Comparison of ENCODE assay signal across 18 cellular contexts in genomic region chr1:77954521-77954920, GRCh38. TPM values are rescaled to one million over a fixed set of nuclear protein-coding genes. Genes with fewer than 3 reads are reported as not detected.
DNase-seq lines count a peak whose midpoint lies in the region; ATAC-seq, FAIRE-seq and TF ChIP-seq lines count a peak whose summit lies in the region.
"Had no signal": no experiment of that assay in that cellular context is flagged by ENCODE, and none has a peak within 500 bp of the region (broad histone marks: within the 10 kb centered on the region; RNA-seq: fewer than 3 reads in every experiment).

No MANE protein-coding gene starts in this region.

- TF ChIP-seq CTCF in PC-3 (conservative IDR thresholded peaks at IDR 0.05; ENCODE audit: low read depth, low read length) (no peak), mucosa of descending colon (IDR thresholded peaks at IDR 0.05) (no peak), GM13977 (IDR thresholded peaks at IDR 0.05; ENCODE audit: extremely low read depth, insufficient read depth, missing control alignments) (no peak)

- H3K4me2 ChIP-seq in PC-3 (ENCODE audit: low read length), result no peak overlapping the region

- intact Hi-C loops in PC-3 (cut with micrococcal nuclease) (no loop called here), mucosa of descending colon (cut with DNase I, micrococcal nuclease) (no loop called here)

- H4K20me1 ChIP-seq in PC-3 (ENCODE audit: low read length), result peaks cover 26% of the 10 kb centered on the region

- H3K9ac ChIP-seq in PC-3 (ENCODE audit: low read length), result no peak overlapping the region

- DNase-seq in EH (ENCODE audit: low read depth) (peak; percentile 48), H54 (ENCODE audit: insufficient read length, low spot score) (no peak), PC-3 (peak; percentile 21), hepatic stellate cell (ENCODE audit: low spot score) (peak; percentile 2), mucosa of descending colon (no peak), GM13977 (ENCODE audit: low spot score) (no peak), substantia nigra (lab: John Stamatoyannopoulos, UW) (no peak)
- no peak for DNase-seq in activated naive CD4-positive, alpha-beta T cell treated with Interleukin-2 at 50 U/mL for 16 hours
- DNase-seq: AML-193, C1 segment of cervical spinal cord, DMS53, GOT3, NCI-H1105, NCI-H146, NCI-H2029 treated with DMSO at 0.1 percent for 48 hours, NCI-H524 treated with DMSO at 0.1 percent for 48 hours, SJCRH30 had no signal

- no TSS peak for BruUV-seq in PC-3 (replicated peaks; lab: Mats Ljungman, UMichigan)

- in situ Hi-C loops in GM13977 (cut with MboI; ENCODE audit: low pct_unique_long_range_greater_than_20kb, low sequenced_read_pairs, unreplicated experiment), result no loop called here

- peak; percentile 27; the same call in 1 of the 2 replicates for ATAC-seq in PC-3
- ATAC-seq in mucosa of descending colon, result no peak
- ATAC-seq: K562 had no signal

- H3K4me3 ChIP-seq in PC-3 (ENCODE audit: low read length), result no peak overlapping the region
- no peak overlapping the region for H3K4me3 ChIP-seq in mucosa of descending colon
- H3K4me3 ChIP-seq: K562, SJCRH30 had no signal

- CTCF ChIA-PET in PC-3 (lab: Charles Lee), result no interaction called here

- H3K4me1 ChIP-seq in PC-3 (ENCODE audit: insufficient read depth, low read length), result no peaks in the 10 kb centered on the region
- no peaks in the 10 kb centered on the region for H3K4me1 ChIP-seq in mucosa of descending colon (ENCODE audit: low read depth)
- H3K4me1 ChIP-seq: SJCRH30 had no signal

- no peak overlapping the region for H2AFZ ChIP-seq in PC-3 (ENCODE audit: low read length)

- H3K79me2 ChIP-seq in PC-3 (ENCODE audit: low read length), result peaks cover 25% of the 10 kb centered on the region; the same call in 1 of the 2 replicates

- no peak overlapping the region for H3K27ac ChIP-seq in PC-3 (ENCODE audit: low read length)
- H3K27ac ChIP-seq in substantia nigra (ENCODE audit: low read depth, low read length, poor library complexity, severe bottlenecking), result no peak overlapping the region
- H3K27ac ChIP-seq: SJCRH30 had no signal

- H3K9me2 ChIP-seq in PC-3 (replicated peaks; ENCODE audit: low read length), result no peaks in the 10 kb centered on the region

- FAIRE-seq in H54 (lab: Jason Lieb, UNC), result peak; percentile 52
- FAIRE-seq: K562 had no signal

- no peaks in the 10 kb centered on the region for H3K27me3 ChIP-seq in PC-3 (ENCODE audit: low read length)
- H3K27me3 ChIP-seq: SJCRH30 had no signal

- H3K9me3 ChIP-seq in PC-3 (ENCODE audit: low read length), result no peaks in the 10 kb centered on the region
- H3K9me3 ChIP-seq in mucosa of descending colon, result no peaks in the 10 kb centered on the region
- H3K9me3 ChIP-seq: SJCRH30 had no signal

- TF ChIP-seq POLR2A in H54 (IDR thresholded peaks at IDR 0.05; ENCODE audit: low read depth, low read length), result no peak

- H3K36me3 ChIP-seq in PC-3 (ENCODE audit: low read depth, low read length) (peaks cover 91% of the 10 kb centered on the region), mucosa of descending colon (ENCODE audit: low read depth) (peaks cover 8% of the 10 kb centered on the region)

- peaks cover 13% of the 10 kb centered on the region for H3F3A ChIP-seq in PC-3 (ENCODE audit: low read length, unreplicated experiment)

- POLR2A ChIA-PET in PC-3 (lab: Charles Lee; ENCODE audit: unreplicated experiment), result interaction anchor here (0.6 kb wide), 1 partner anchor 25 kb away, joined by 8 read pairs; no protein-coding TSS in a partner anchor

RNA-seq across cellular contexts. Expression of gene FUBP1, which starts 24.4 kb away (rescaled TPM):
- total RNA-seq in PC-3 (2014; rRNA removed), result 81.5 and 93.4 TPM in 2 replicates
- total RNA-seq in mucosa of descending colon, result 100 to 1,000 TPM in 1 of 3 donors, 10 to 100 TPM in 2; 86.5 to 105 (median 97.8) TPM

RNA-seq across cellular contexts. Expression of gene DNAJB4, which starts 50.2 kb away (rescaled TPM):
- total RNA-seq in PC-3 (2014; rRNA removed) (4.5 and 10.5 TPM in 2 replicates), mucosa of descending colon (10 to 100 TPM; 15.8 to 42.2 (median 19.4) TPM)

Comparison
In these comparisons a context has a peak if more than half of its experiments do, and no peak if none do; other contexts are left out.
1. DNase-seq: peak in EH (single experiment), PC-3 (single experiment) and hepatic stellate cell (single experiment); none in H54 (single experiment), mucosa of descending colon (0 of 3), GM13977 (single experiment), activated naive CD4-positive, alpha-beta T cell treated with Interleukin-2 at 50 U/mL for 16 hours (single experiment) and substantia nigra (0 of 49).